Comparison of ENCODE assay signal across 8 cellular contexts in the genomic region with DNA sequence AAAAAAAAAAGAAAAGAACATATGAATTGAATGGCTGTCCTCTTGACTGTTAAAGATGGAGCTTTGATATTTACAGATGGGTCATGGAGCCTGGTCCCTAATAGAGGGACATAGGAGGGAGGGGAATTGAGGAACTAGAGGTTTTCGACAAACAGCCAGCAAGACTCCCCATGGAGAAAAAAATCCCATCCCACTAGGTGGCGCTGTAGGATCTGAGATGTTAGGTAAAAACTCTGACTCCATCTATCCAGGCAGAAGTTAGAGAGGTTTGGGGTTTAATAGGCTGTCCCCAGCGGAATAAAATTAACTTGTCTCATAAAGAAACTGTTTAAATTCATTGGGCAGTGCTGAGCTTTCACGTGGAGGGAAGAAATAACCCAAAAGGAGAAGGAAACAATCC. TPM values are rescaled to one million over a fixed set of nuclear protein-coding genes. Genes with fewer than 3 reads are reported as not detected.
DNase-seq lines count a peak whose midpoint lies in the region; ATAC-seq, FAIRE-seq and TF ChIP-seq lines count a peak whose summit lies in the region.

No MANE protein-coding gene starts in this region.

- no peaks in the 10 kb centered on the region for H3K4me1 ChIP-seq in endothelial cell of umbilical vein (ENCODE audit: control insufficient read depth, extremely low read depth, insufficient read depth, low read length)
- H3K4me1 ChIP-seq in thymus (ENCODE audit: control insufficient read depth, insufficient read depth, low read length) = peaks cover 16% of the 10 kb centered on the region

- POLR2A ChIA-PET in endothelial cell of umbilical vein (lab: Charles Lee) = no interaction called here

- no peak overlapping the region for H3K4me2 ChIP-seq in endothelial cell of umbilical vein (ENCODE audit: insufficient read depth, low read length)

- peak; percentile 51 to 53 for TF ChIP-seq CTCF in endothelial cell of umbilical vein (IDR thresholded peaks at IDR 0.05; ENCODE audit: extremely low read depth in 1 of 2, insufficient read depth in 1 of 2, low read depth in 1 of 2, low read length in 2 of 2)
- peak; percentile 44 for TF ChIP-seq CTCF in natural killer cell (IDR thresholded peaks at IDR 0.05)

- no peak overlapping the region for H3K27ac Mint-ChIP-seq in natural killer cell

- dilution Hi-C loops in endothelial cell of umbilical vein (cut with MboI; ENCODE audit: extremely low pct_ligation_motif_present, low sequenced_read_pairs) = no loop called here

- H3K9me1 ChIP-seq in endothelial cell of umbilical vein (replicated peaks; ENCODE audit: control insufficient read depth, extremely low read depth, insufficient read depth, low read length) = no peaks in the 10 kb centered on the region

- H2AFZ ChIP-seq in endothelial cell of umbilical vein (ENCODE audit: low read depth, low read length) = no peak overlapping the region

- H3K27ac ChIP-seq in endothelial cell of umbilical vein (ENCODE audit: insufficient read depth, low read depth, low read length) = no peak overlapping the region
- no peak overlapping the region for H3K27ac ChIP-seq in thymus (ENCODE audit: low read depth)

- intact Hi-C loops in endothelial cell of umbilical vein (cut with micrococcal nuclease) = loop anchor here (1.0 kb wide), 1 partner anchor 129 kb away; no protein-coding TSS in a partner anchor
- intact Hi-C loops in natural killer cell (cut with micrococcal nuclease) = loop anchor here (1.0 kb wide), 1 partner anchor 129 kb away; no protein-coding TSS in a partner anchor

- peak; percentile 64 for ATAC-seq in GM21825 (IDR thresholded peaks at IDR 0.05; ENCODE audit: unreplicated experiment)
- ATAC-seq in natural killer cell = peak in 1 of 3 donors; percentile 68

- peak; percentile 69 for FAIRE-seq in endothelial cell of umbilical vein (lab: Jason Lieb, UNC)

- H3K4me3 ChIP-seq in endothelial cell of umbilical vein (replicated peaks in 1 of 3; ENCODE audit: insufficient read depth in 1 of 3, low read depth in 1 of 3, low read length in 3 of 3) (no peak overlapping the region), thymus (ENCODE audit: low read length) (peak overlapping the region; percentile 31)

- H3K4me1 Mint-ChIP-seq in natural killer cell = peaks cover 10 to 17% of the 10 kb centered on the region in 2 donors

- H3K79me2 ChIP-seq in endothelial cell of umbilical vein (ENCODE audit: control insufficient read depth, insufficient read depth, low read length) = no peaks in the 10 kb centered on the region

- no peak for TF ChIP-seq POLR2A in endothelial cell of umbilical vein (IDR thresholded peaks at IDR 0.05; ENCODE audit: low read depth, low read length)

- CTCF ChIA-PET in endothelial cell of umbilical vein (lab: Charles Lee) = interaction anchor here (1.0 to 2.3 kb wide), 2 partner anchors 13 to 18 kb away, joined by 3 to 9 read pairs; no protein-coding TSS in a partner anchor

- H3K27me3 ChIP-seq in endothelial cell of umbilical vein (ENCODE audit: control insufficient read depth in 2 of 2, insufficient read depth in 2 of 2, low read length in 2 of 2) = no peaks in the 10 kb centered on the region
- H3K27me3 ChIP-seq in thymus (ENCODE audit: control insufficient read depth, insufficient read depth) = no peaks in the 10 kb centered on the region

- DNase-seq in Daoy (ENCODE audit: low read depth) (peak; percentile 20), NCI-H226 (peak; percentile 38), endothelial cell of umbilical vein (ENCODE audit: low read depth, low spot score) (peak; percentile 31), natural killer cell (peak; percentile 29), NCI-H128 (lab: John Stamatoyannopoulos, UW; ENCODE audit: unreplicated experiment) (no peak)
- DNase-seq in activated CD8-positive, alpha-beta memory T cell treated with anti-CD3 and anti-CD28 coated beads for 1 hour (ENCODE audit: extremely low read depth in 1 of 2, low read depth in 1 of 2) = peak; percentile 24 to 56

- no peaks in the 10 kb centered on the region for H3K9me3 ChIP-seq in endothelial cell of umbilical vein (replicated peaks; ENCODE audit: control insufficient read depth, insufficient read depth, low read length)
- H3K9me3 ChIP-seq in thymus (ENCODE audit: control insufficient read depth) = peaks cover 7% of the 10 kb centered on the region

- 93% methylated on average over 4 of the region's 4 CpGs for WGBS in thymus

- H3K4me3 Mint-ChIP-seq in natural killer cell = no peak overlapping the region

- H3K9me3 Mint-ChIP-seq in natural killer cell = peaks cover 0 to 4% of the 10 kb centered on the region in 2 donors

- H4K20me1 ChIP-seq in endothelial cell of umbilical vein (replicated peaks; ENCODE audit: control insufficient read depth, extremely low read depth, insufficient read depth, low read length) = no peaks in the 10 kb centered on the region

- no peaks in the 10 kb centered on the region for H3K36me3 ChIP-seq in endothelial cell of umbilical vein (ENCODE audit: control insufficient read depth in 2 of 2, extremely low read depth in 1 of 2, insufficient read depth in 2 of 2, low read length in 2 of 2)
- H3K36me3 ChIP-seq in thymus (ENCODE audit: control insufficient read depth, insufficient read depth) = peaks cover 18% of the 10 kb centered on the region

- no TSS peak for BruUV-seq in endothelial cell of umbilical vein (replicated peaks; lab: Mats Ljungman, UMichigan)

- no peaks in the 10 kb centered on the region for H3K27me3 Mint-ChIP-seq in natural killer cell (ENCODE audit: low read depth in 2 of 2)

- H3K9ac ChIP-seq in endothelial cell of umbilical vein (replicated peaks; ENCODE audit: extremely low read depth, insufficient read depth, low read length) = no peak overlapping the region

- H3K36me3 Mint-ChIP-seq in natural killer cell = peaks cover 19% of the 10 kb centered on the region

TF ChIP-seq in endothelial cell of umbilical vein, 7 proteins besides CTCF, POLR2A, EP300 and RAD21:
- no peak for TF ChIP-seq GATA2 (IDR thresholded peaks at IDR 0.05; ENCODE audit: insufficient read depth, insufficient read length, low read depth, low read length)
- TF ChIP-seq POLR2AphosphoS5 (IDR thresholded peaks at IDR 0.05; ENCODE audit: insufficient read depth, low read depth, low read length) = no peak
- no peak for TF ChIP-seq JUN (IDR thresholded peaks at IDR 0.05; ENCODE audit: borderline replicate concordance, insufficient read depth, insufficient read length, low read depth)
- TF ChIP-seq EZH2 (IDR thresholded peaks at IDR 0.05; ENCODE audit: borderline replicate concordance, low read depth, low read length, severe bottlenecking) = no peak
- TF ChIP-seq MYC (IDR thresholded peaks at IDR 0.05; ENCODE audit: low read depth, low read length) = no peak
- no peak for TF ChIP-seq FOS (IDR thresholded peaks at IDR 0.05; ENCODE audit: borderline replicate concordance, insufficient read depth, low read length)
- TF ChIP-seq MAX (IDR thresholded peaks at IDR 0.05; ENCODE audit: insufficient read depth, insufficient read length) = no peak

RNA-seq across cellular contexts. Expression of gene HMGB2, which starts 45.9 kb away (rescaled TPM):
- 170 and 222 TPM in 2 replicates for total RNA-seq in Daoy (2014; rRNA removed; shearing (Covaris generic))
- total RNA-seq in endothelial cell of umbilical vein (217 and 233 TPM in 2 replicates), natural killer cell (100 to 1,000 TPM; 145 to 214 (median 151) TPM)
- polyA plus RNA-seq in endothelial cell of umbilical vein (25.5 and 45.9 TPM in 2 replicates), thymus (475 TPM)
- 159 and 171 TPM in 2 replicates for polyA plus RNA-seq in endothelial cell of umbilical vein (2011; cell fraction: cytosol; rRNA removed)
- polyA plus RNA-seq in endothelial cell of umbilical vein (2011; cell fraction: nucleus; rRNA removed) = 77.0 and 157 TPM in 2 replicates
- 95.9 and 232 TPM in 2 replicates for polyA plus RNA-seq in endothelial cell of umbilical vein (2012)
- polyA minus RNA-seq in endothelial cell of umbilical vein = 20.7 and 22.6 TPM in 2 replicates
- polyA minus RNA-seq in endothelial cell of umbilical vein (2011; cell fraction: cytosol; rRNA and poly(A)+ RNA removed) = 49.7 TPM
- 26.8 and 30.1 TPM in 2 replicates for polyA minus RNA-seq in endothelial cell of umbilical vein (2011; cell fraction: nucleus; rRNA and poly(A)+ RNA removed)
